Comparison of ENCODE assay signal across 2 cellular contexts in genomic region chrX:103469971-103470370, GRCh38. TPM values are rescaled to one million over a fixed set of nuclear protein-coding genes. Genes with fewer than 3 reads are reported as not detected.
"Had no signal": no experiment of that assay in that cellular context is flagged by ENCODE, and none has a peak within 500 bp of the region (broad histone marks: within the 10 kb centered on the region; RNA-seq: fewer than 3 reads in every experiment).

No MANE protein-coding gene starts in this region.

RNA-seq across cellular contexts. Expression of gene RAB40A, which starts 49.3 kb away (rescaled TPM):
- total RNA-seq: naive thymus-derived CD8-positive, alpha-beta T cell; pulmonary artery endothelial cell had no signal
